11 cellular contexts compared by ENCODE assay signal in the genomic region with DNA sequence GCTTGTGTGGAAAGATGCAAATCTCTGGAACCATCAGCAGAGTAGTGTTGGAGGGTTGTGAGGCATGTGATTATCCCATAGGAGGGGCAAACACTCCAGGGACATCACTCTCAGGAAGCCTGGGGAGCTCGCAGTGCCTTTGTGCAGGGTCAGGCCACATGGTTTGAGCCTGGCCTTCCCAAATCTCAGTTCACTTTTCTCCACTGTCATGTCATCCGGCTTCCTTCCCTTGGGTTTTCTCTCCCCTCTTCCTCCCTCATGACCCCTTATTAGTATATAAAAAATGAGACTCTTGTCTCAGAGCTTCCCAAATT. TPM values are rescaled to one million over a fixed set of nuclear protein-coding genes. Genes with fewer than 3 reads are reported as not detected.
DNase-seq lines count a peak whose midpoint lies in the region; ATAC-seq and TF ChIP-seq lines count a peak whose summit lies in the region.
"Had no signal": no experiment of that assay in that cellular context is flagged by ENCODE, and none has a peak within 500 bp of the region (broad histone marks: within the 10 kb centered on the region; RNA-seq: fewer than 3 reads in every experiment).

No MANE protein-coding gene starts in this region.

- no peak overlapping the region for H2AFZ ChIP-seq in neuronal stem cell (ENCODE audit: low read length)

- H3K27ac ChIP-seq in RWPE2 (ENCODE audit: poor library complexity, severe bottlenecking) (peak overlapping the region; percentile 100), endodermal cell (ENCODE audit: low read depth, low read length) (no peak overlapping the region), neuronal stem cell (replicated peaks; ENCODE audit: low read length) (no peak overlapping the region)

- H2AK5ac ChIP-seq in neuronal stem cell (ENCODE audit: low read depth, low read length), result peak overlapping the region; percentile 23

- H2BK12ac ChIP-seq in neuronal stem cell (ENCODE audit: low read length), result no peak overlapping the region

- DNase-seq in CD14-positive monocyte (ENCODE audit: low spot score) (no peak), RWPE2 (ENCODE audit: low spot score) (no peak), endodermal cell (no peak), neuronal stem cell (ENCODE audit: low spot score) (no peak), LoVo (ENCODE audit: low spot score) (no peak), GM19240 (ENCODE audit: insufficient read length, low spot score) (no peak)
- DNase-seq: Calu3; NCI-H187 treated with DMSO at 0.1 percent for 48 hours; stimulated activated naive CD4-positive, alpha-beta T cell treated with Interleukin-2 at 50 U/mL for 16 hours had no signal

- no peak overlapping the region for H3K4ac ChIP-seq in neuronal stem cell (ENCODE audit: low read length)

- H3K4me1 Mint-ChIP-seq in CD14-positive monocyte (peaks cover 70% of the 10 kb centered on the region), endodermal cell (peaks cover 20% of the 10 kb centered on the region)

- H3K9me3 ChIP-seq in RWPE2 (ENCODE audit: severe bottlenecking) (no peaks in the 10 kb centered on the region), endodermal cell (ENCODE audit: control insufficient read depth, low read length) (peaks cover 12% of the 10 kb centered on the region), neuronal stem cell (replicated peaks in 1 of 2; ENCODE audit: control insufficient read depth in 2 of 2, insufficient read depth in 1 of 2, low read depth in 1 of 2, low read length in 2 of 2) (peaks cover 6 to 25% of the 10 kb centered on the region in 2 donors)

- H3K4me1 ChIP-seq in RWPE2 (ENCODE audit: insufficient read depth, poor library complexity, severe bottlenecking) (peaks cover 68% of the 10 kb centered on the region), endodermal cell (ENCODE audit: control insufficient read depth, insufficient read depth, low read length) (peaks cover 15% of the 10 kb centered on the region), neuronal stem cell (ENCODE audit: control insufficient read depth in 2 of 2, insufficient read depth in 1 of 2, low read depth in 1 of 2, low read length in 2 of 2) (peaks cover 4 to 13% of the 10 kb centered on the region in 2 donors)

- no peak for ATAC-seq in RWPE2 (ENCODE audit: low read depth)
- ATAC-seq in GM19351 (IDR thresholded peaks at IDR 0.05; ENCODE audit: unreplicated experiment), result no peak
- ATAC-seq in HG03354 (IDR thresholded peaks at IDR 0.05; ENCODE audit: poor library complexity, severe bottlenecking, unreplicated experiment), result no peak

- H3K36me3 Mint-ChIP-seq in CD14-positive monocyte (peaks cover 62 to 85% of the 10 kb centered on the region in 2 donors), endodermal cell (ENCODE audit: low read depth) (peaks cover 46% of the 10 kb centered on the region)

- TF ChIP-seq CTCF in CD14-positive monocyte (IDR thresholded peaks at IDR 0.05) (no peak), RWPE2 (IDR thresholded peaks at IDR 0.05; ENCODE audit: poor library complexity, severe bottlenecking) (no peak), endodermal cell (conservative IDR thresholded peaks at IDR 0.05) (no peak)

- H3K4me3 Mint-ChIP-seq in CD14-positive monocyte (no peak overlapping the region), endodermal cell (no peak overlapping the region)

- no peak overlapping the region for H3K14ac ChIP-seq in neuronal stem cell (ENCODE audit: low read length)

- H3K79me1 ChIP-seq in neuronal stem cell (ENCODE audit: low read depth, low read length), result peaks cover 14% of the 10 kb centered on the region

- no peak overlapping the region for H2BK15ac ChIP-seq in neuronal stem cell (ENCODE audit: low read length)

- H3K23ac ChIP-seq in neuronal stem cell (ENCODE audit: low read depth, low read length, poor library complexity), result no peak overlapping the region

- H3K27me3 ChIP-seq in RWPE2 (ENCODE audit: insufficient read depth, poor library complexity, severe bottlenecking), result no peaks in the 10 kb centered on the region
- no peaks in the 10 kb centered on the region for H3K27me3 ChIP-seq in endodermal cell (ENCODE audit: control insufficient read depth, insufficient read depth, low read length, poor library complexity, severe bottlenecking)
- H3K27me3 ChIP-seq in neuronal stem cell (ENCODE audit: control insufficient read depth in 3 of 3, insufficient read depth in 3 of 3, low read depth in 1 of 3, low read length in 3 of 3), result no peaks in the 10 kb centered on the region

- peaks cover 33% of the 10 kb centered on the region for H3K36me3 ChIP-seq in RWPE2 (ENCODE audit: low read depth)
- H3K36me3 ChIP-seq in endodermal cell (ENCODE audit: control insufficient read depth, insufficient read depth, low read length), result peaks cover 50% of the 10 kb centered on the region
- H3K36me3 ChIP-seq in neuronal stem cell (replicated peaks in 1 of 2; ENCODE audit: control insufficient read depth in 2 of 2, insufficient read depth in 2 of 2, low read length in 2 of 2), result peaks cover 5 to 88% of the 10 kb centered on the region in 2 donors

- H3K4me3 ChIP-seq in RWPE2 (ENCODE audit: severe bottlenecking) (no peak overlapping the region), endodermal cell (ENCODE audit: low read length) (no peak overlapping the region), neuronal stem cell (ENCODE audit: low read length in 2 of 2) (no peak overlapping the region)

- intact Hi-C loops in CD14-positive monocyte (cut with micrococcal nuclease), result no loop called here

- H3K9ac ChIP-seq in endodermal cell (ENCODE audit: extremely low read depth, low read length, poor library complexity, severe bottlenecking) (no peak overlapping the region), neuronal stem cell (ENCODE audit: low read depth, low read length, poor library complexity) (no peak overlapping the region)

- H3K27me3 Mint-ChIP-seq in CD14-positive monocyte (ENCODE audit: low read depth in 3 of 3), result peaks cover 0 to 5% (median 0%) of the 10 kb centered on the region in 3 donors
- H3K27me3 Mint-ChIP-seq in endodermal cell (ENCODE audit: insufficient read depth), result no peaks in the 10 kb centered on the region

- peaks cover 0 to 6% (median 0%) of the 10 kb centered on the region in 7 donors for H3K9me3 Mint-ChIP-seq in CD14-positive monocyte
- H3K9me3 Mint-ChIP-seq in endodermal cell, result peaks cover 8% of the 10 kb centered on the region

- H2BK5ac ChIP-seq in neuronal stem cell (ENCODE audit: low read length), result no peak overlapping the region

- H3K4me2 ChIP-seq in neuronal stem cell (ENCODE audit: insufficient read depth, low read length, poor library complexity, severe bottlenecking), result no peak overlapping the region

- no peak overlapping the region for H3K18ac ChIP-seq in neuronal stem cell (ENCODE audit: low read length)

- H4K8ac ChIP-seq in neuronal stem cell (ENCODE audit: low read depth, low read length), result no peak overlapping the region

- peak overlapping the region; percentile 40 to 89 (median 75) for H3K27ac Mint-ChIP-seq in CD14-positive monocyte
- H3K27ac Mint-ChIP-seq in endodermal cell, result peak overlapping the region; percentile 44

- no peak overlapping the region for H4K91ac ChIP-seq in neuronal stem cell (ENCODE audit: low read depth, low read length, poor library complexity)

- H2BK120ac ChIP-seq in neuronal stem cell (ENCODE audit: low read depth, low read length), result no peak overlapping the region

- WGBS in endodermal cell (ENCODE audit: insufficient coverage in 1 of 2, insufficient read length in 1 of 2), 2 experiments, result 82 to 88% methylated on average over 1 to 2 of the region's 2 CpGs
- no CpG with 5 or more reads among the region's 2 CpGs for WGBS in neuronal stem cell (ENCODE audit: extremely low coverage in 2 of 2, insufficient read length in 2 of 2, insufficient replicate concordance in 1 of 2), 2 donors

RNA-seq across cellular contexts. Expression of a gene that starts 20.4 kb away (rescaled TPM):
- polyA plus RNA-seq in CD14-positive monocyte, result 100 to 1,000 TPM; 123 to 160 TPM
- total RNA-seq in endodermal cell, result 100 to 1,000 TPM; 121 to 123 TPM
- polyA plus RNA-seq in endodermal cell (2013, experiment 1 of 2), result 142 TPM
- 127 TPM for polyA plus RNA-seq in endodermal cell (2013, experiment 2 of 2)
- polyA plus RNA-seq in neuronal stem cell (2013, experiment 1 of 2), result 80.2 TPM
- 80.5 TPM for polyA plus RNA-seq in neuronal stem cell (2013, experiment 2 of 2)
